In genomic region chr2:215429424-215429823, GRCh38 we compare ENCODE assay signal across 28 cellular contexts. TPM values are rescaled to one million over a fixed set of nuclear protein-coding genes. Genes with fewer than 3 reads are reported as not detected.
DNase-seq lines count a peak whose midpoint lies in the region; ATAC-seq and TF ChIP-seq lines count a peak whose summit lies in the region.
"Had no signal": no experiment of that assay in that cellular context is flagged by ENCODE, and none has a peak within 500 bp of the region (broad histone marks: within the 10 kb centered on the region; RNA-seq: fewer than 3 reads in every experiment).

No MANE protein-coding gene starts in this region.

- H3K27me3 ChIP-seq in thoracic aorta (replicated peaks; ENCODE audit: insufficient read depth): no peaks in the 10 kb centered on the region
- H3K27me3 ChIP-seq: cardiac muscle cell, heart left ventricle, neural progenitor cell, SJCRH30, suprapubic skin had no signal

- intact Hi-C loops in activated T-helper 2 cell treated with anti-CD3 and anti-CD28 coated beads, Interferon-gamma antibody, Interleukin-2, Interleukin-4, amounts not matched to agents 10 μg/mL and 5 μg/mL and 100 μg/mL, durations not matched to agents 14 hours and 24 hours and 36 hours (cut with micrococcal nuclease): no loop called here

- H3K27me3 Mint-ChIP-seq in HFFc6 (ENCODE audit: insufficient read depth): peaks cover 9% of the 10 kb centered on the region
- H3K27me3 Mint-ChIP-seq in activated T-helper 2 cell treated with anti-CD3 and anti-CD28 coated beads, Interferon-gamma antibody, Interleukin-2, Interleukin-4, amounts not matched to agents 10 μg/mL and 5 μg/mL and 100 μg/mL, durations not matched to agents 14 hours and 24 hours and 36 hours (ENCODE audit: low read depth): peaks cover 44% of the 10 kb centered on the region

- H3K27ac ChIP-seq in coronary artery (no peak overlapping the region), thoracic aorta (peak overlapping the region in 1 of 2 donors; percentile 3)
- H3K27ac ChIP-seq: cardiac muscle cell, neural progenitor cell, SJCRH30, suprapubic skin had no signal

- DNase-seq in HFFc6: no peak
- no peak for DNase-seq in coronary artery (ENCODE audit: low spot score)
- DNase-seq in iris pigment epithelial cell (ENCODE audit: low read depth): peak; percentile 20
- no peak for DNase-seq in thoracic aorta (ENCODE audit: low spot score)
- DNase-seq in activated T-helper 2 cell treated with anti-CD3 and anti-CD28 coated beads, Interferon-gamma antibody, Interleukin-2, Interleukin-4, amounts not matched to agents 10 μg/mL and 5 μg/mL and 100 μg/mL, durations not matched to agents 14 hours and 24 hours and 36 hours (ENCODE audit: low spot score): no peak
- DNase-seq in NCI-H69 (lab: John Stamatoyannopoulos, UW): no peak
- DNase-seq: activated CD4-positive, alpha-beta T cell treated with anti-CD3 and anti-CD28 coated beads, Interleukin-2, amount 50 U/mL, for 4 hours; activated naive CD4-positive, alpha-beta T cell treated with anti-CD3 and anti-CD28 coated beads for 36 hours; amniotic stem cell; CD8-positive, alpha-beta memory T cell; DMS153; H7; heart left ventricle; NCI-H1417; NCI-H2081; NCI-H345; NCI-H748 treated with DMSO at 0.1 percent for 48 hours; posterior cingulate gyrus; right cardiac atrium; SJCRH30; stimulated activated CD4-positive, alpha-beta T cell treated with anti-CD3 and anti-CD28 coated beads, Interleukin-15, amount 100 ng/mL, for 24 hours; stimulated activated naive B cell treated with anti-CD40 and anti-IgM and Interleukin-4, amounts not matched to agents 10 μg/mL and 1 μg/mL and 100 μg/mL, for 72 hours; T-helper 1 cell had no signal

- no peak for TF ChIP-seq CTCF in HFFc6 (IDR thresholded peaks at IDR 0.05)
- TF ChIP-seq CTCF in coronary artery (IDR thresholded peaks at IDR 0.05): no peak
- no peak for TF ChIP-seq CTCF in thoracic aorta (IDR thresholded peaks at IDR 0.05)

- H3K36me3 ChIP-seq in thoracic aorta: peaks cover 51% of the 10 kb centered on the region
- H3K36me3 ChIP-seq: neural progenitor cell, suprapubic skin had no signal

- H3K4me1 ChIP-seq in thoracic aorta (ENCODE audit: control insufficient read depth in 1 of 2, low read depth in 2 of 2): peaks cover 22 to 62% of the 10 kb centered on the region in 2 donors
- H3K4me1 ChIP-seq: neural progenitor cell, SJCRH30 had no signal

- H3K9me3 ChIP-seq in thoracic aorta: no peaks in the 10 kb centered on the region
- H3K9me3 ChIP-seq: heart left ventricle, SJCRH30, suprapubic skin had no signal

- peaks cover 80% of the 10 kb centered on the region for H3K36me3 Mint-ChIP-seq in HFFc6 (ENCODE audit: low read depth)
- H3K36me3 Mint-ChIP-seq in activated T-helper 2 cell treated with anti-CD3 and anti-CD28 coated beads, Interferon-gamma antibody, Interleukin-2, Interleukin-4, amounts not matched to agents 10 μg/mL and 5 μg/mL and 100 μg/mL, durations not matched to agents 14 hours and 24 hours and 36 hours (ENCODE audit: low read depth): no peaks in the 10 kb centered on the region

- H3K4me3 ChIP-seq in coronary artery (peak overlapping the region; percentile 5), thoracic aorta (peak overlapping the region; percentile 3)
- H3K4me3 ChIP-seq: cardiac muscle cell, heart left ventricle, neural progenitor cell, SJCRH30, suprapubic skin had no signal

- no peak for ATAC-seq in thoracic aorta (ENCODE audit: insufficient number of reproducible peaks, low FRiP score, low read depth)
- ATAC-seq in HG02885 (IDR thresholded peaks at IDR 0.05; ENCODE audit: poor library complexity, unreplicated experiment): no peak
- ATAC-seq: esophagus mucosa; heart left ventricle; right cardiac atrium; stimulated activated naive B cell treated with anti-CD40 and anti-IgM and Interleukin-4, amounts not matched to agents 10 μg/mL and 1 μg/mL and 100 μg/mL, for 72 hours had no signal

- peak overlapping the region; percentile 89 for H3K27ac Mint-ChIP-seq in HFFc6
- no peak overlapping the region for H3K27ac Mint-ChIP-seq in activated T-helper 2 cell treated with anti-CD3 and anti-CD28 coated beads, Interferon-gamma antibody, Interleukin-2, Interleukin-4, amounts not matched to agents 10 μg/mL and 5 μg/mL and 100 μg/mL, durations not matched to agents 14 hours and 24 hours and 36 hours
- H3K27ac Mint-ChIP-seq: activated naive CD4-positive, alpha-beta T cell treated with anti-CD3 and anti-CD28 coated beads for 36 hours; CD8-positive, alpha-beta memory T cell; neural progenitor cell; stimulated activated naive B cell treated with anti-CD40 and anti-IgM and Interleukin-4, amounts not matched to agents 10 μg/mL and 1 μg/mL and 100 μg/mL, for 72 hours had no signal

- H3K4me1 Mint-ChIP-seq in HFFc6 (ENCODE audit: low read depth): peaks cover 74% of the 10 kb centered on the region
- H3K4me1 Mint-ChIP-seq in activated T-helper 2 cell treated with anti-CD3 and anti-CD28 coated beads, Interferon-gamma antibody, Interleukin-2, Interleukin-4, amounts not matched to agents 10 μg/mL and 5 μg/mL and 100 μg/mL, durations not matched to agents 14 hours and 24 hours and 36 hours (ENCODE audit: low read depth): no peaks in the 10 kb centered on the region
- H3K4me1 Mint-ChIP-seq: stimulated activated naive B cell treated with anti-CD40 and anti-IgM and Interleukin-4, amounts not matched to agents 10 μg/mL and 1 μg/mL and 100 μg/mL, for 72 hours had no signal

- no peaks in the 10 kb centered on the region for H3K9me3 Mint-ChIP-seq in HFFc6
- H3K9me3 Mint-ChIP-seq in activated T-helper 2 cell treated with anti-CD3 and anti-CD28 coated beads, Interferon-gamma antibody, Interleukin-2, Interleukin-4, amounts not matched to agents 10 μg/mL and 5 μg/mL and 100 μg/mL, durations not matched to agents 14 hours and 24 hours and 36 hours: no peaks in the 10 kb centered on the region
- H3K9me3 Mint-ChIP-seq: activated naive CD4-positive, alpha-beta T cell treated with anti-CD3 and anti-CD28 coated beads for 36 hours; CD8-positive, alpha-beta memory T cell; neural progenitor cell; stimulated activated naive B cell treated with anti-CD40 and anti-IgM and Interleukin-4, amounts not matched to agents 10 μg/mL and 1 μg/mL and 100 μg/mL, for 72 hours had no signal

- H3K4me3 Mint-ChIP-seq in HFFc6: peak overlapping the region; percentile 82; the same call in 1 of the 2 replicates
- no peak overlapping the region for H3K4me3 Mint-ChIP-seq in activated T-helper 2 cell treated with anti-CD3 and anti-CD28 coated beads, Interferon-gamma antibody, Interleukin-2, Interleukin-4, amounts not matched to agents 10 μg/mL and 5 μg/mL and 100 μg/mL, durations not matched to agents 14 hours and 24 hours and 36 hours (ENCODE audit: low read depth)
- H3K4me3 Mint-ChIP-seq: activated naive CD4-positive, alpha-beta T cell treated with anti-CD3 and anti-CD28 coated beads for 36 hours; CD8-positive, alpha-beta memory T cell; neural progenitor cell; stimulated activated naive B cell treated with anti-CD40 and anti-IgM and Interleukin-4, amounts not matched to agents 10 μg/mL and 1 μg/mL and 100 μg/mL, for 72 hours had no signal

RNA-seq across cellular contexts. Expression of gene FN1, which starts 6.4 kb away (rescaled TPM):
- 1,000 to 10,000 TPM; 2,848 to 5,249 (median 2,869) TPM for total RNA-seq in HFFc6 (2021; fragmentation: NEBNext Ultra II Directional; extraction: Animal tissue kit (Norgen Biotek cat#: 25700))
- 1,000 to 10,000 TPM; 6,415 to 8,882 TPM for total RNA-seq in thoracic aorta
- 4.5 and 6.3 TPM in 2 replicates for total RNA-seq in activated T-helper 2 cell treated with anti-CD3 and anti-CD28 coated beads, Interferon-gamma antibody, Interleukin-2, Interleukin-4, amounts not matched to agents 10 μg/mL and 5 μg/mL and 100 μg/mL, durations not matched to agents 14 hours and 24 hours and 36 hours

Comparison
In these comparisons a context has a peak if more than half of its experiments do, and no peak if none do; other contexts are left out.
1. RNA of gene FN1, which starts 6.4 kb away (total RNA-seq): 6,415 to 8,882 TPM in thoracic aorta and 2,848 to 5,249 TPM in HFFc6; 4.5 to 6.3 TPM in activated T-helper 2 cell treated with anti-CD3 and anti-CD28 coated beads, Interferon-gamma antibody, Interleukin-2, Interleukin-4, amounts not matched to agents 10 μg/mL and 5 μg/mL and 100 μg/mL, durations not matched to agents 14 hours and 24 hours and 36 hours; every median in the first group is over 100 times any median in the second.